Comparison of ENCODE assay signal across 5 cellular contexts in genomic region chr13:44061876-44062275, GRCh38.
"Had no signal": no experiment of that assay in that cellular context is flagged by ENCODE, and none has a peak within 500 bp of the region (broad histone marks: within the 10 kb centered on the region; RNA-seq: fewer than 3 reads in every experiment).

No MANE protein-coding gene starts in this region.

- ATAC-seq: GM23338, HepG2 had no signal

- H3K27ac ChIP-seq: HL-60 had no signal

- H3K4me3 ChIP-seq: GM23338 had no signal

- DNase-seq: H9, HCEC 1CT had no signal
